ENCODE assay signal across 8 cellular contexts in the genomic region with DNA sequence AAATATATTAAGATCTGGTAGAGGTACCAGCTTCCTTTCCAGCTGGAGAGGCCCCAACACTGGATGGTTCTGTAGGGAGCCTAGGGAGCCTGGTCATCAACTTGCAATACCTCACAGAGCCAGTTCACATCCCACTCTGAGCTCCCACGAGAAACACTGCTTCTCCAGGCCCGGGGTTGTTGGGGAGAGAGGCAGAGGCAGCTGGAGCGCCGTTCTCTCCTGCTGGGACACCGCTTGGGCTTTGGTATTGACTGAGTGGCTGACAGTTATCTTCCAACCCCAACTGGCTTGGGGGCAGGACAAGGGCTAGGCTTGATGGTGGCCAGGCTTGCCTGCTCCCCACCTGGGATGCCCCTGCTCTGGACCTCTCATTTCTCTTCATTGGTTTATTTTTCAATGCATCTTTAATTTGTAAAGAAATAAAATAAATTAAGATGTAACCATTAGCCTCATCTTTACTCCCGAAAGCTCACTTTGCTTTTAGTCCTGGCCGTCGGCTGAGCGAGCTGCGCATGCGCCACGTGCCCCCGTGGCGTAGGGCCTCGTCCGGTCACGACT. TPM values are rescaled to one million over a fixed set of nuclear protein-coding genes. Genes with fewer than 3 reads are reported as not detected.
DNase-seq lines count a peak whose midpoint lies in the region; ATAC-seq, FAIRE-seq and TF ChIP-seq lines count a peak whose summit lies in the region.

No MANE protein-coding gene starts in this region.

- no peak for TF ChIP-seq RAD21 in K562 (CRISPR knock-in tag; conservative IDR thresholded peaks at IDR 0.05 in 1 of 2, IDR thresholded peaks at IDR 0.05 in 1 of 2)

- DNase-seq in AG04450 (ENCODE audit: low read depth, low spot score) (peak; percentile 36), RPMI8226 (peak; percentile 71), K562 (ENCODE audit: extremely low read depth in 1 of 4, low spot score in 3 of 4) (peak in 3 of 4 experiments; percentile 42 to 95 (median 93)), smooth muscle cell of the brain vasculature (ENCODE audit: low read depth, low spot score) (peak; percentile 55), GM13977 (ENCODE audit: low spot score) (no peak)

- intact Hi-C loops in K562 (cut with micrococcal nuclease): loop anchor here (5.0 kb wide), 1 partner anchor 160 kb away; no protein-coding TSS in a partner anchor

- FAIRE-seq in K562 (lab: Jason Lieb, UNC): peak; percentile 85

- TF ChIP-seq CTCF in AG04450 (IDR thresholded peaks at IDR 0.05; ENCODE audit: low read depth, low read length): no peak
- TF ChIP-seq CTCF in K562 (IDR thresholded peaks at IDR 0.05 in 2 of 3, conservative IDR thresholded peaks at IDR 0.05 in 1 of 3; ENCODE audit: insufficient read depth in 2 of 3, low read depth in 1 of 3, low read length in 3 of 3): no peak
- TF ChIP-seq CTCF in GM13977 (IDR thresholded peaks at IDR 0.05; ENCODE audit: extremely low read depth, insufficient read depth, missing control alignments): no peak

- H3K4me1 ChIP-seq in K562 (replicated peaks in 1 of 2; ENCODE audit: control insufficient read depth in 2 of 2, insufficient read depth in 2 of 2, low read length in 2 of 2) (peaks cover 21 to 29% of the 10 kb centered on the region in 2 experiments; a peak in 4 of 5 replicates), iPS-20b (ENCODE audit: insufficient read depth, low read length) (peaks cover 9% of the 10 kb centered on the region; the same call in 1 of the 2 replicates)

- POLR2A ChIA-PET in AG04450 (lab: Yijun Ruan, JAX) (interaction anchor here (0.6 to 3.1 kb wide), 5 partner anchors 9 to 310 kb away, joined by 3 to 28 read pairs (median 10); a partner anchor contains a TSS), K562 (lab: Yijun Ruan, JAX) (interaction anchor here (0.6 to 11.0 kb wide), 19 partner anchors 10 to 525 kb away, joined by 3 to 137 read pairs (median 4); a partner anchor contains a TSS)

- in situ Hi-C loops in K562 (cut with MboI): loop anchor here (10.0 kb wide), 1 partner anchor 117 kb away; a partner anchor contains a TSS
- in situ Hi-C loops in GM13977 (cut with MboI; ENCODE audit: low pct_unique_long_range_greater_than_20kb, low sequenced_read_pairs, unreplicated experiment): no loop called here

- H3K4me3 ChIP-seq in AG04450 (ENCODE audit: low read depth, low read length) (peak overlapping the region; percentile 80), K562 (peak overlapping the region; percentile 74), iPS-20b (ENCODE audit: low read length) (peak overlapping the region; percentile 70)

- peak overlapping the region; percentile 94 for H2AFZ ChIP-seq in K562 (ENCODE audit: low read depth, low read length)

- TF ChIP-seq POLR2A in GM18505 (IDR thresholded peaks at IDR 0.05; ENCODE audit: borderline replicate concordance, extremely low read depth, insufficient read depth, insufficient read length) (no peak), K562 (conservative IDR thresholded peaks at IDR 0.05) (no peak)

- H3K27me3 ChIP-seq in AG04450 (ENCODE audit: control insufficient read depth, insufficient read depth, low read length) (no peaks in the 10 kb centered on the region), K562 (ENCODE audit: control insufficient read depth in 2 of 2, insufficient read depth in 2 of 2, low read length in 2 of 2) (no peaks in the 10 kb centered on the region), iPS-20b (ENCODE audit: insufficient read depth, low read length) (no peaks in the 10 kb centered on the region)

- H3K27ac ChIP-seq in AG04450 (ENCODE audit: low read depth, low read length) (peak overlapping the region; percentile 87), K562 (ENCODE audit: extremely low read depth, low read depth, low read length) (peak overlapping the region; percentile 91), iPS-20b (ENCODE audit: low read length) (peak overlapping the region; percentile 64)

- WGBS in K562 (ENCODE audit: insufficient coverage, low coverage, missing lambda C conversion rate): 3% methylated on average over 17 of the region's 17 CpGs

- CTCF ChIA-PET in AG04450 (lab: Charles Lee) (no interaction called here), K562 (lab: Yijun Ruan, JAX; ENCODE audit: low intra/inter-chr PET ratio) (no interaction called here)

- H3K79me2 ChIP-seq in K562 (ENCODE audit: control insufficient read depth, insufficient read depth, low read length): peaks cover 54% of the 10 kb centered on the region

- H3K4me2 ChIP-seq in K562 (ENCODE audit: insufficient read depth, low read length): peak overlapping the region; percentile 98

- TF ChIP-seq EP300 in K562 (IDR thresholded peaks at IDR 0.05; ENCODE audit: low read length): no peak

- H3K36me3 ChIP-seq in K562 (ENCODE audit: control insufficient read depth, insufficient read depth, low read length) (peaks cover 72% of the 10 kb centered on the region), iPS-20b (ENCODE audit: insufficient read depth, low read depth, low read length) (peaks cover 51% of the 10 kb centered on the region)

- no peaks in the 10 kb centered on the region for H3K9me1 ChIP-seq in K562 (ENCODE audit: control insufficient read depth, insufficient read depth, low read length)

- BruUV-seq in K562 (replicated peaks; lab: Mats Ljungman, UMichigan): TSS peak; percentile 60

- peaks cover 13% of the 10 kb centered on the region for H4K20me1 ChIP-seq in K562 (replicated peaks; ENCODE audit: control insufficient read depth, insufficient read depth, low read length)

- peak; percentile 47 for ATAC-seq in GM18505 (IDR thresholded peaks at IDR 0.05; ENCODE audit: unreplicated experiment)
- peak; percentile 26 for ATAC-seq in HG03139 (IDR thresholded peaks at IDR 0.05; ENCODE audit: unreplicated experiment)
- ATAC-seq in K562: peak; percentile 53

- peak overlapping the region; percentile 79 to 97 for H3K9ac ChIP-seq in K562 (ENCODE audit: insufficient read depth in 1 of 2, low read depth in 2 of 2, low read length in 2 of 2)
- peak overlapping the region; percentile 88; the same call in 1 of the 2 replicates for H3K9ac ChIP-seq in iPS-20b (ENCODE audit: low read depth, low read length)

- H3K9me3 ChIP-seq in AG04450 (ENCODE audit: control insufficient read depth, insufficient read depth, low read length) (no peaks in the 10 kb centered on the region; the same call in 1 of the 2 replicates), K562 (replicated peaks; ENCODE audit: control insufficient read depth, insufficient read depth, low read depth, low read length) (no peaks in the 10 kb centered on the region), iPS-20b (ENCODE audit: insufficient read depth, low read depth, low read length) (no peaks in the 10 kb centered on the region)

RNA-seq across cellular contexts. Expression of a gene that starts 10.0 kb away (rescaled TPM):
- polyA plus RNA-seq in AG04450 (2011; rRNA removed) (31.2 and 45.4 TPM in 2 replicates), K562 (2011; rRNA removed) (84.9 and 110 TPM in 2 replicates), K562 (2014; fragmentation: Illumina TruSeq; extraction: Trizol) (59.5 and 75.0 TPM in 2 replicates), K562 (2014; fragmentation: Nextera tagmentation; extraction: Ambion mirVana) (100 to 1,000 TPM in 1 of 2 experiments, 10 to 100 TPM in 1; 89.7 to 114 TPM), K562 (2014; rRNA removed) (126 and 135 TPM in 2 replicates)
- 4.0 and 5.2 TPM in 2 replicates for polyA minus RNA-seq in AG04450 (2011; rRNA and poly(A)+ RNA removed)
- total RNA-seq in K562 (2011; cell fraction: chromatin; rRNA removed; ENCODE audit: low replicate concordance): 21.6 and 37.5 TPM in 2 replicates
- 20.1 and 25.8 TPM in 2 replicates for total RNA-seq in K562 (2011; cell fraction: nucleolus; rRNA removed)
- 37.9 and 46.2 TPM in 2 replicates for total RNA-seq in K562 (2011; cell fraction: nucleoplasm; rRNA removed)
- total RNA-seq in K562 (2014; rRNA removed) (82.9 and 130 TPM in 2 replicates), K562 (2014; rRNA removed; fragmentation: Illumina TruSeq; extraction: Trizol) (68.2 and 79.6 TPM in 2 replicates), K562 (2015; rRNA removed; fragmentation: Illumina TruSeq; extraction: Trizol) (69.6 and 83.4 TPM in 2 replicates), K562 (2021) (52.9 and 54.9 TPM in 2 replicates)
- polyA plus RNA-seq in K562 (2011; cell fraction: cytosol; rRNA removed): 54.8 and 55.0 TPM in 2 replicates
- 33.4 and 48.1 TPM in 2 replicates for polyA plus RNA-seq in K562 (2011; cell fraction: nucleus; rRNA removed)
- polyA plus RNA-seq in K562 (2012): 70.3 and 131 TPM in 2 replicates
- 21.0 and 21.1 TPM in 2 replicates for polyA minus RNA-seq in K562 (2011; rRNA and poly(A)+ RNA removed)
- 11.0 and 14.1 TPM in 2 replicates for polyA minus RNA-seq in K562 (2011; cell fraction: cytosol; rRNA and poly(A)+ RNA removed)
- 11.0 and 27.2 TPM in 2 replicates for polyA minus RNA-seq in K562 (2011; cell fraction: nucleus; rRNA and poly(A)+ RNA removed)

RNA-seq across cellular contexts. Expression of a gene that starts 13.6 kb away (rescaled TPM):
- polyA plus RNA-seq in AG04450 (2011; rRNA removed) (44.2 and 58.3 TPM in 2 replicates), K562 (2011; rRNA removed) (35.1 and 76.4 TPM in 2 replicates), K562 (2014; fragmentation: Illumina TruSeq; extraction: Trizol) (40.7 and 51.3 TPM in 2 replicates), K562 (2014; fragmentation: Nextera tagmentation; extraction: Ambion mirVana) (1 to 10 TPM; 5.6 to 6.2 TPM), K562 (2014; rRNA removed) (38.4 and 47.8 TPM in 2 replicates)
- polyA minus RNA-seq in AG04450 (2011; rRNA and poly(A)+ RNA removed): 85.9 and 106 TPM in 2 replicates
- total RNA-seq in K562 (2011; cell fraction: chromatin; rRNA removed; ENCODE audit: low replicate concordance): 202 and 543 TPM in 2 replicates
- total RNA-seq in K562 (2011; cell fraction: nucleolus; rRNA removed): 249 and 295 TPM in 2 replicates
- 177 and 202 TPM in 2 replicates for total RNA-seq in K562 (2011; cell fraction: nucleoplasm; rRNA removed)
- total RNA-seq in K562 (2014; rRNA removed) (21.9 and 34.2 TPM in 2 replicates), K562 (2014; rRNA removed; fragmentation: Illumina TruSeq; extraction: Trizol) (14.9 and 15.0 TPM in 2 replicates), K562 (2015; rRNA removed; fragmentation: Illumina TruSeq; extraction: Trizol) (26.7 and 30.0 TPM in 2 replicates), K562 (2021) (43.4 and 45.6 TPM in 2 replicates)
- polyA plus RNA-seq in K562 (2011; cell fraction: cytosol; rRNA removed): 51.3 and 87.4 TPM in 2 replicates
- polyA plus RNA-seq in K562 (2011; cell fraction: nucleus; rRNA removed): 367 and 476 TPM in 2 replicates
- 41.4 and 84.7 TPM in 2 replicates for polyA plus RNA-seq in K562 (2012)
- polyA minus RNA-seq in K562 (2011; rRNA and poly(A)+ RNA removed): 34.3 and 47.0 TPM in 2 replicates
- 38.9 and 42.1 TPM in 2 replicates for polyA minus RNA-seq in K562 (2011; cell fraction: cytosol; rRNA and poly(A)+ RNA removed)
- polyA minus RNA-seq in K562 (2011; cell fraction: nucleus; rRNA and poly(A)+ RNA removed): 56.4 and 72.0 TPM in 2 replicates

RNA-seq across cellular contexts. Expression of a gene that starts 27.6 kb away (rescaled TPM):
- 86.9 and 97.4 TPM in 2 replicates for polyA plus RNA-seq in AG04450 (2011; rRNA removed)
- polyA minus RNA-seq in AG04450 (2011; rRNA and poly(A)+ RNA removed): 141 and 180 TPM in 2 replicates
- 185 and 253 TPM in 2 replicates for total RNA-seq in K562 (2011; cell fraction: chromatin; rRNA removed; ENCODE audit: low replicate concordance)
- 121 and 131 TPM in 2 replicates for total RNA-seq in K562 (2011; cell fraction: nucleolus; rRNA removed)
- total RNA-seq in K562 (2011; cell fraction: nucleoplasm; rRNA removed): 132 and 136 TPM in 2 replicates
- 70.5 and 99.4 TPM in 2 replicates for total RNA-seq in K562 (2014; rRNA removed)
- 48.6 and 48.7 TPM in 2 replicates for total RNA-seq in K562 (2014; rRNA removed; fragmentation: Illumina TruSeq; extraction: Trizol)
- total RNA-seq in K562 (2015; rRNA removed; fragmentation: Illumina TruSeq; extraction: Trizol): 55.5 and 59.4 TPM in 2 replicates
- total RNA-seq in K562 (2021): 103 and 115 TPM in 2 replicates
- 97.4 and 150 TPM in 2 replicates for polyA plus RNA-seq in K562 (2011; rRNA removed)
- 116 and 140 TPM in 2 replicates for polyA plus RNA-seq in K562 (2011; cell fraction: cytosol; rRNA removed)
- polyA plus RNA-seq in K562 (2011; cell fraction: nucleus; rRNA removed): 227 TPM in 2 replicates
- 94.4 and 137 TPM in 2 replicates for polyA plus RNA-seq in K562 (2012)
- polyA plus RNA-seq in K562 (2014; fragmentation: Illumina TruSeq; extraction: Trizol): 108 and 110 TPM in 2 replicates
- 10 to 100 TPM; 19.0 to 88.4 TPM for polyA plus RNA-seq in K562 (2014; fragmentation: Nextera tagmentation; extraction: Ambion mirVana)
- polyA plus RNA-seq in K562 (2014; rRNA removed): 64.7 and 68.8 TPM in 2 replicates
- 164 and 184 TPM in 2 replicates for polyA minus RNA-seq in K562 (2011; rRNA and poly(A)+ RNA removed)
- polyA minus RNA-seq in K562 (2011; cell fraction: cytosol; rRNA and poly(A)+ RNA removed): 98.3 and 102 TPM in 2 replicates
- polyA minus RNA-seq in K562 (2011; cell fraction: nucleus; rRNA and poly(A)+ RNA removed): 40.7 and 54.6 TPM in 2 replicates

RNA-seq across cellular contexts. Expression of a gene that starts 39.6 kb away (rescaled TPM):
- polyA plus RNA-seq in AG04450 (2011; rRNA removed) (11.4 and 13.2 TPM in 2 replicates), K562 (2011; rRNA removed) (23.8 and 31.6 TPM in 2 replicates), K562 (2014; fragmentation: Illumina TruSeq; extraction: Trizol) (22.6 TPM in 2 replicates), K562 (2014; fragmentation: Nextera tagmentation; extraction: Ambion mirVana) (1 to 10 TPM; 4.7 to 6.3 TPM), K562 (2014; rRNA removed) (30.5 and 31.4 TPM in 2 replicates)
- polyA minus RNA-seq in AG04450 (2011; rRNA and poly(A)+ RNA removed): 15.7 and 16.1 TPM in 2 replicates
- 130 and 235 TPM in 2 replicates for total RNA-seq in K562 (2011; cell fraction: chromatin; rRNA removed; ENCODE audit: low replicate concordance)
- total RNA-seq in K562 (2011; cell fraction: nucleolus; rRNA removed): 102 and 121 TPM in 2 replicates
- total RNA-seq in K562 (2011; cell fraction: nucleoplasm; rRNA removed): 108 and 109 TPM in 2 replicates
- total RNA-seq in K562 (2014; rRNA removed) (27.2 and 32.1 TPM in 2 replicates), K562 (2014; rRNA removed; fragmentation: Illumina TruSeq; extraction: Trizol) (12.5 and 14.7 TPM in 2 replicates), K562 (2015; rRNA removed; fragmentation: Illumina TruSeq; extraction: Trizol) (18.2 and 19.6 TPM in 2 replicates), K562 (2021) (33.9 and 35.7 TPM in 2 replicates)
- polyA plus RNA-seq in K562 (2011; cell fraction: cytosol; rRNA removed): 23.7 and 30.6 TPM in 2 replicates
- 99.8 and 108 TPM in 2 replicates for polyA plus RNA-seq in K562 (2011; cell fraction: nucleus; rRNA removed)
- 42.1 and 123 TPM in 2 replicates for polyA plus RNA-seq in K562 (2012)
- polyA minus RNA-seq in K562 (2011; rRNA and poly(A)+ RNA removed): 22.0 and 23.5 TPM in 2 replicates
- polyA minus RNA-seq in K562 (2011; cell fraction: cytosol; rRNA and poly(A)+ RNA removed): 12.5 and 14.2 TPM in 2 replicates
- polyA minus RNA-seq in K562 (2011; cell fraction: nucleus; rRNA and poly(A)+ RNA removed): 44.3 and 53.9 TPM in 2 replicates
